In the genomic region with DNA sequence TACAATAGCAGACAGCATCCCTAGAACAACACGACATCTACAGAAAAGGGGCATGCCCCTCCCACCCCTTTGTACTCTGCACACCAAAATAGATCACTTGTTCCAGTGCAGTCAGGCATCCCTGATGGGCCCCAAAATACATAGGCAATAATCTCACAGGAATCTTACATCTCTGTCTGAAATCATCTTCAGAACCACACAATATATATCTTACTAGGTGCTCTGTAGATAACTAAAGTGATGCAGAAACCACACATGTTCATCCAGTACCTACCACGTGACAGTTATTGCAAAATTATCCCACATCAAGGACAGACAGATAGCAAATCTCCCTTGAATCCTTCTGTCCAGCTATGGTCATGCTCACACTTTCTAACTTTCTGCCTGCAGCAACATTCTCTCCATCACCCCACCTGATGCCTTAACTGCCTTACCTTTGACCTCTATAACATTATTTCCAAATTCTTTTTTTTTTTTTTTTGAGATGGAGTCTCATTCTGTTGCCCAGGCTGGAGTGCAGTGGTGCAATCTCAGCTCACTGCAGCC, we compare ENCODE assay signal across 1 cellular context.
TF ChIP-seq lines count a peak whose summit lies in the region.

No MANE protein-coding gene starts in this region.

TF ChIP-seq in K562, 482 proteins besides CTCF, POLR2A, EP300 and RAD21 (continued from another document and continues in another):
- TF ChIP-seq ZNF518B (CRISPR knock-in tag; IDR thresholded peaks at IDR 0.05) (no peak), SAFB2 (IDR thresholded peaks at IDR 0.05; ENCODE audit: borderline replicate concordance, low read depth, low read length, severe bottlenecking) (no peak), CHD2 (IDR thresholded peaks at IDR 0.05; ENCODE audit: low read depth, low read length) (no peak), HNRNPUL1 (IDR thresholded peaks at IDR 0.05; ENCODE audit: low read length) (no peak), HIVEP1 (CRISPR knock-in tag; IDR thresholded peaks at IDR 0.05) (no peak), SMC3 (conservative IDR thresholded peaks at IDR 0.05; ENCODE audit: insufficient read depth, low read depth, low read length) (no peak), PBX2 (CRISPR knock-in tag; IDR thresholded peaks at IDR 0.05; ENCODE audit: low read depth) (no peak), PBX2 (tag; conservative IDR thresholded peaks at IDR 0.05; ENCODE audit: low read depth) (no peak), CHD1 (IDR thresholded peaks at IDR 0.05; ENCODE audit: low read length) (no peak), MGA (IDR thresholded peaks at IDR 0.05) (peak; percentile 79), CTCFL (IDR thresholded peaks at IDR 0.05; ENCODE audit: borderline replicate concordance, insufficient read depth, low read depth, low read length, poor library complexity, severe bottlenecking) (no peak), ZNF134 (CRISPR knock-in tag; conservative IDR thresholded peaks at IDR 0.05) (no peak), MTA2 (IDR thresholded peaks at IDR 0.05; ENCODE audit: low read depth) (no peak), JUN (IDR thresholded peaks at IDR 0.05; ENCODE audit: borderline replicate concordance, low read depth, low read length) (no peak), JUN (CRISPR knock-in tag; IDR thresholded peaks at IDR 0.05; ENCODE audit: borderline replicate concordance) (no peak), PTTG1 (tag; IDR thresholded peaks at IDR 0.05; ENCODE audit: low read depth) (no peak), NCOA6 (IDR thresholded peaks at IDR 0.05) (no peak), CXXC5 (CRISPR knock-in tag; IDR thresholded peaks at IDR 0.05) (peak; percentile 24; the same call in 1 of the 2 replicates), KAT8 (IDR thresholded peaks at IDR 0.05; ENCODE audit: low read depth) (no peak), TOE1 (IDR thresholded peaks at IDR 0.05; ENCODE audit: borderline replicate concordance) (peak; percentile 88), TOE1 (CRISPR knock-in tag; IDR thresholded peaks at IDR 0.05; ENCODE audit: borderline replicate concordance, low read depth) (no peak), CEBPG (CRISPR knock-in tag; IDR thresholded peaks at IDR 0.05) (peak; percentile 51), CEBPG (tag; conservative IDR thresholded peaks at IDR 0.05 in 1 of 2, IDR thresholded peaks at IDR 0.05 in 1 of 2) (peak; percentile 63 to 71; a peak in 3 of 4 replicates)
- TF ChIP-seq, protein P1, sequence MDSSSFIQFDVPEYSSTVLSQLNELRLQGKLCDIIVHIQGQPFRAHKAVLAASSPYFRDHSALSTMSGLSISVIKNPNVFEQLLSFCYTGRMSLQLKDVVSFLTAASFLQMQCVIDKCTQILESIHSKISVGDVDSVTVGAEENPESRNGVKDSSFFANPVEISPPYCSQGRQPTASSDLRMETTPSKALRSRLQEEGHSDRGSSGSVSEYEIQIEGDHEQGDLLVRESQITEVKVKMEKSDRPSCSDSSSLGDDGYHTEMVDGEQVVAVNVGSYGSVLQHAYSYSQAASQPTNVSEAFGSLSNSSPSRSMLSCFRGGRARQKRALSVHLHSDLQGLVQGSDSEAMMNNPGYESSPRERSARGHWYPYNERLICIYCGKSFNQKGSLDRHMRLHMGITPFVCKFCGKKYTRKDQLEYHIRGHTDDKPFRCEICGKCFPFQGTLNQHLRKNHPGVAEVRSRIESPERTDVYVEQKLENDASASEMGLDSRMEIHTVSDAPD (CRISPR knock-in tag; IDR thresholded peaks at IDR 0.05) = no peak
- TF ChIP-seq, protein P2, sequence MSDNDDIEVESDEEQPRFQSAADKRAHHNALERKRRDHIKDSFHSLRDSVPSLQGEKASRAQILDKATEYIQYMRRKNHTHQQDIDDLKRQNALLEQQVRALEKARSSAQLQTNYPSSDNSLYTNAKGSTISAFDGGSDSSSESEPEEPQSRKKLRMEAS (CRISPR knock-in tag; IDR thresholded peaks at IDR 0.05) = no peak
- TF ChIP-seq, protein P3, sequence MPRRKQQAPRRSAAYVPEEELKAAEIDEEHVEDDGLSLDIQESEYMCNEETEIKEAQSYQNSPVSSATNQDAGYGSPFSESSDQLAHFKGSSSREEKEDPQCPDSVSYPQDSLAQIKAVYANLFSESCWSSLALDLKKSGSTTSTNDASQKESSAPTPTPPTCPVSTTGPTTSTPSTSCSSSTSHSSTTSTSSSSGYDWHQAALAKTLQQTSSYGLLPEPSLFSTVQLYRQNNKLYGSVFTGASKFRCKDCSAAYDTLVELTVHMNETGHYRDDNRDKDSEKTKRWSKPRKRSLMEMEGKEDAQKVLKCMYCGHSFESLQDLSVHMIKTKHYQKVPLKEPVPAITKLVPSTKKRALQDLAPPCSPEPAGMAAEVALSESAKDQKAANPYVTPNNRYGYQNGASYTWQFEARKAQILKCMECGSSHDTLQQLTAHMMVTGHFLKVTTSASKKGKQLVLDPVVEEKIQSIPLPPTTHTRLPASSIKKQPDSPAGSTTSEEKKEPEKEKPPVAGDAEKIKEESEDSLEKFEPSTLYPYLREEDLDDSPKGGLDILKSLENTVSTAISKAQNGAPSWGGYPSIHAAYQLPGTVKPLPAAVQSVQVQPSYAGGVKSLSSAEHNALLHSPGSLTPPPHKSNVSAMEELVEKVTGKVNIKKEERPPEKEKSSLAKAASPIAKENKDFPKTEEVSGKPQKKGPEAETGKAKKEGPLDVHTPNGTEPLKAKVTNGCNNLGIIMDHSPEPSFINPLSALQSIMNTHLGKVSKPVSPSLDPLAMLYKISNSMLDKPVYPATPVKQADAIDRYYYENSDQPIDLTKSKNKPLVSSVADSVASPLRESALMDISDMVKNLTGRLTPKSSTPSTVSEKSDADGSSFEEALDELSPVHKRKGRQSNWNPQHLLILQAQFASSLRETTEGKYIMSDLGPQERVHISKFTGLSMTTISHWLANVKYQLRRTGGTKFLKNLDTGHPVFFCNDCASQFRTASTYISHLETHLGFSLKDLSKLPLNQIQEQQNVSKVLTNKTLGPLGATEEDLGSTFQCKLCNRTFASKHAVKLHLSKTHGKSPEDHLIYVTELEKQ (CRISPR knock-in tag; IDR thresholded peaks at IDR 0.05) = no peak
